8 cellular contexts compared by ENCODE assay signal in genomic region chr1:206202789-206203363, GRCh38. TPM values are rescaled to one million over a fixed set of nuclear protein-coding genes. Genes with fewer than 3 reads are reported as not detected.
DNase-seq lines count a peak whose midpoint lies in the region; ATAC-seq and TF ChIP-seq lines count a peak whose summit lies in the region.
"Not testable (repeated sequence)": the region's sequence is repeated elsewhere in the genome, so short reads cannot be mapped to it uniquely, and the experiment has no call there.

FAM72A (minus strand) TSS chr1:206202839; CDS start chr1:206202025, 814 bp downstream.

- peak within 1 kb of the TSS; percentile 47 to 91 (median 84) for H3K27ac ChIP-seq in heart left ventricle

- ATAC-seq in GM18505 (IDR thresholded peaks at IDR 0.05; ENCODE audit: unreplicated experiment) (peak; percentile 86), HG02981 (IDR thresholded peaks at IDR 0.05; ENCODE audit: unreplicated experiment) (peak; percentile 84), heart left ventricle (peak; percentile 89 to 94 (median 93))
- peak; percentile 91 for ATAC-seq in activated naive CD8-positive, alpha-beta T cell treated with anti-CD3 and anti-CD28 coated beads, Interleukin-2, amount 50 U/mL, for 24 hours

- not testable (repeated sequence) for H3K4me1 ChIP-seq in heart left ventricle

- not testable (repeated sequence) for H3K27me3 ChIP-seq in heart left ventricle

- not testable (repeated sequence) for H3K27me3 Mint-ChIP-seq in activated naive CD8-positive, alpha-beta T cell treated with anti-CD3 and anti-CD28 coated beads, Interleukin-2, amount 50 U/mL, for 24 hours; progenitor cell of endocrine pancreas; type B pancreatic cell

- H3K36me3 Mint-ChIP-seq in activated naive CD8-positive, alpha-beta T cell treated with anti-CD3 and anti-CD28 coated beads, Interleukin-2, amount 50 U/mL, for 24 hours (ENCODE audit: low read depth); progenitor cell of endocrine pancreas (ENCODE audit: insufficient read depth); type B pancreatic cell: not testable (repeated sequence)

- intact Hi-C loops in T-helper 1 cell treated with Interleukin-12 subunit alpha and Interleukin-12 subunit beta and Interleukin-4 antibody, amounts not matched to agents 30 ng/mL and 1 ng/mL, for 36 hours (cut with micrococcal nuclease), result loop anchor here (5.0 kb wide), 1 partner anchor 359 kb away; no protein-coding TSS in a partner anchor
- intact Hi-C loops in heart left ventricle (cut with DNase I), result not testable (repeated sequence)

- H3K4me1 Mint-ChIP-seq in activated naive CD8-positive, alpha-beta T cell treated with anti-CD3 and anti-CD28 coated beads, Interleukin-2, amount 50 U/mL, for 24 hours; progenitor cell of endocrine pancreas (ENCODE audit: low read depth); type B pancreatic cell (ENCODE audit: unreplicated experiment): not testable (repeated sequence)

- peak within 1 kb of the TSS; percentile 34 to 76 (median 64) for H3K4me3 ChIP-seq in heart left ventricle

- H3K27ac Mint-ChIP-seq in activated naive CD8-positive, alpha-beta T cell treated with anti-CD3 and anti-CD28 coated beads, Interleukin-2, amount 50 U/mL, for 24 hours, result peak within 1 kb of the TSS; percentile 92
- H3K27ac Mint-ChIP-seq in progenitor cell of endocrine pancreas, result not testable (repeated sequence)
- H3K27ac Mint-ChIP-seq in type B pancreatic cell, result peak within 1 kb of the TSS; percentile 68

- not testable (repeated sequence) for H3K9me3 ChIP-seq in heart left ventricle

- H3K4me3 Mint-ChIP-seq in activated naive CD8-positive, alpha-beta T cell treated with anti-CD3 and anti-CD28 coated beads, Interleukin-2, amount 50 U/mL, for 24 hours, result peak within 1 kb of the TSS; percentile 71
- H3K4me3 Mint-ChIP-seq in progenitor cell of endocrine pancreas (ENCODE audit: low read depth) (peak within 1 kb of the TSS; percentile 72), type B pancreatic cell (peak within 1 kb of the TSS; percentile 84)

- whole genome bisulfite sequencing in heart left ventricle, 4 donors, result 0% methylated on average over 10 to 21 of the region's 36 CpGs

- not testable (repeated sequence) for TF ChIP-seq CTCF in heart left ventricle (IDR thresholded peaks at IDR 0.05); progenitor cell of endocrine pancreas (IDR thresholded peaks at IDR 0.05; ENCODE audit: unreplicated experiment); type B pancreatic cell (conservative IDR thresholded peaks at IDR 0.05)

- not testable (repeated sequence) for TF ChIP-seq POLR2A in GM18505 (IDR thresholded peaks at IDR 0.05; ENCODE audit: borderline replicate concordance, extremely low read depth, insufficient read depth, insufficient read length); heart left ventricle (IDR thresholded peaks at IDR 0.05)

- not testable (repeated sequence) for H3K9me3 Mint-ChIP-seq in activated naive CD8-positive, alpha-beta T cell treated with anti-CD3 and anti-CD28 coated beads, Interleukin-2, amount 50 U/mL, for 24 hours; progenitor cell of endocrine pancreas (ENCODE audit: low read depth); type B pancreatic cell

- H3K36me3 ChIP-seq in heart left ventricle, result not testable (repeated sequence)

- peak; percentile 99 to 100 for DNase-seq in NCI-H187 (lab: John Stamatoyannopoulos, UW)
- peak; percentile 90 for DNase-seq in activated naive CD8-positive, alpha-beta T cell treated with anti-CD3 and anti-CD28 coated beads, Interleukin-2, amount 50 U/mL, for 24 hours
- DNase-seq in heart left ventricle, result peak; percentile 97 to 99 (median 98)
- DNase-seq in progenitor cell of endocrine pancreas (ENCODE audit: low spot score, unreplicated experiment), result peak; percentile 93
- peak; percentile 93 for DNase-seq in type B pancreatic cell (ENCODE audit: extremely low spot score, unreplicated experiment)

RNA-seq across cellular contexts. Expression of gene FAM72A, which starts in this region (rescaled TPM):
- 22.1 and 24.7 TPM in 2 replicates for total RNA-seq in T-helper 1 cell treated with Interleukin-12 subunit alpha and Interleukin-12 subunit beta and Interleukin-4 antibody, amounts not matched to agents 30 ng/mL and 1 ng/mL, for 36 hours
- total RNA-seq in heart left ventricle, result 1 to 10 TPM in 3 of 9 donors, under 1 TPM in 4, not detected in 2; 0.22 to 5.8 (median 0.65) TPM
- under 1 TPM; 0.46 to 0.65 TPM for polyA plus RNA-seq in heart left ventricle
- 3.2 and 4.3 TPM in 2 replicates for total RNA-seq in progenitor cell of endocrine pancreas
- total RNA-seq in type B pancreatic cell (ENCODE audit: low replicate concordance), result 3.5 and 4.3 TPM in 2 replicates

Comparison
In these comparisons a context has a peak if more than half of its experiments do, and no peak if none do; other contexts are left out.
1. Peak in every context shown above with its lines: DNase-seq, ATAC-seq, H3K4me3 ChIP-seq and H3K27ac ChIP-seq.